In the genomic region with DNA sequence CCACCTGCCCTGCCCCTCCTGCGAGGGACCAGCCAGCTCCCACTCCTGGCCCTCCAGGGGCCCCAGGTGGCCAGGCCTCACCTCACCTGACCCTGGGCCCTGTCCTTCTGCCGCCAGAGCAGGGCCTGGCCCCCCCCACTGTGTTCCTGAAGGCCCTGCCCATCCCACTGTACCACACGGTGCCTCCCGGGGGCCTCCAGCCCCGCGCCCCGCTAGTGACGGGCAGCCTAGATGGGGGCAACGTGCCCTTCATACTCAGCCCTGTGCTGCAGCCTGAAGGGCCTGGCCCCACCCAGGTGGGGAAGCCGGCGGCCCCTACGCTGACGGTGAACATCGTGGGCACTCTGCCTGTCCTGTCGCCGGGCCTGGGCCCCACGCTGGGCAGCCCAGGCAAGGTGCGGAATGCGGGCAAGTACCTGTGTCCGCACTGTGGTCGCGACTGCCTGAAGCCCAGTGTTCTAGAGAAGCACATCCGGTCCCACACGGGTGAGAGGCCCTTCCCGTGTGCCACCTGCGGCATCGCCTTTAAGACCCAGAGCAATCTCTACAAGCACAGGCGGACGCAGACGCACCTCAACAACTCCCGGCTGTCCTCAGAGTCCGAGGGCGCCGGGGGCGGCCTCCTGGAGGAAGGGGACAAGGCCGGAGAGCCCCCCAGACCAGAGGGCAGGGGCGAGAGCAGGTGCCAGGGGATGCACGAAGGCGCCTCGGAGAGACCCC, we compare ENCODE assay signal across 15 cellular contexts. TPM values are rescaled to one million over a fixed set of nuclear protein-coding genes. Genes with fewer than 3 reads are reported as not detected.
DNase-seq lines count a peak whose midpoint lies in the region; ATAC-seq and TF ChIP-seq lines count a peak whose summit lies in the region.
"Had no signal": no experiment of that assay in that cellular context is flagged by ENCODE, and none has a peak within 500 bp of the region (broad histone marks: within the 10 kb centered on the region; RNA-seq: fewer than 3 reads in every experiment).

No MANE protein-coding gene starts in this region.

- ATAC-seq in Right ventricle myocardium superior (ENCODE audit: poor library complexity) (no peak), GM19023 (IDR thresholded peaks at IDR 0.05; ENCODE audit: unreplicated experiment) (no peak), HG03175 (IDR thresholded peaks at IDR 0.05; ENCODE audit: unreplicated experiment) (no peak)
- ATAC-seq in naive thymus-derived CD4-positive, alpha-beta T cell: peak; percentile 14

- no peaks in the 10 kb centered on the region for H3K9me3 ChIP-seq in right atrium auricular region
- H3K9me3 ChIP-seq in naive thymus-derived CD4-positive, alpha-beta T cell (ENCODE audit: control insufficient read depth in 2 of 3, low read length in 3 of 3): no peaks in the 10 kb centered on the region
- H3K9me3 ChIP-seq: BLaER1 had no signal

- H3K36me3 ChIP-seq in right atrium auricular region: no peaks in the 10 kb centered on the region
- peaks cover 0 to 24% (median 4%) of the 10 kb centered on the region in 3 experiments for H3K36me3 ChIP-seq in naive thymus-derived CD4-positive, alpha-beta T cell (ENCODE audit: control insufficient read depth in 2 of 3, insufficient read depth in 3 of 3, low read length in 3 of 3)
- H3K36me3 ChIP-seq: BLaER1 had no signal

- no peak overlapping the region for H3K4me3 ChIP-seq in right atrium auricular region
- H3K4me3 ChIP-seq in naive thymus-derived CD4-positive, alpha-beta T cell (ENCODE audit: low read length): no peak overlapping the region
- H3K4me3 ChIP-seq: BLaER1 had no signal

- H3K36me3 Mint-ChIP-seq in naive thymus-derived CD4-positive, alpha-beta T cell: peaks cover 0 to 26% (median 0%) of the 10 kb centered on the region in 5 donors
- H3K36me3 Mint-ChIP-seq in type B pancreatic cell: no peaks in the 10 kb centered on the region

- POLR2A ChIA-PET in naive thymus-derived CD4-positive, alpha-beta T cell (lab: Charles Lee): no interaction called here

- H3K4me1 ChIP-seq in right atrium auricular region: no peaks in the 10 kb centered on the region
- H3K4me1 ChIP-seq in naive thymus-derived CD4-positive, alpha-beta T cell (ENCODE audit: control insufficient read depth in 2 of 2, insufficient read depth in 2 of 2, low read length in 2 of 2): peaks cover 0 to 8% of the 10 kb centered on the region in 2 donors

- CTCF ChIA-PET in naive thymus-derived CD4-positive, alpha-beta T cell (lab: Charles Lee): no interaction called here

- DNase-seq in right atrium auricular region (ENCODE audit: low spot score): peak; percentile 13
- no peak for DNase-seq in Right ventricle myocardium superior
- no peak for DNase-seq in naive thymus-derived CD4-positive, alpha-beta T cell
- peak; percentile 54 for DNase-seq in type B pancreatic cell (ENCODE audit: extremely low spot score, unreplicated experiment)
- no peak for DNase-seq in NCI-H1417 treated with DMSO at 0.1 percent for 48 hours (lab: John Stamatoyannopoulos, UW)
- DNase-seq: 8988T, AML-193, DMS53, GOT3, H9, IMR-90 had no signal

- H3K27ac ChIP-seq in right atrium auricular region: no peak overlapping the region
- H3K27ac ChIP-seq in naive thymus-derived CD4-positive, alpha-beta T cell (ENCODE audit: low read depth, low read length): no peak overlapping the region
- H3K27ac ChIP-seq: BLaER1 had no signal

- intact Hi-C loops in Right ventricle myocardium superior (cut with DNase I): no loop called here
- intact Hi-C loops in naive thymus-derived CD4-positive, alpha-beta T cell (cut with micrococcal nuclease): no loop called here

- H3K9me3 Mint-ChIP-seq in naive thymus-derived CD4-positive, alpha-beta T cell: no peaks in the 10 kb centered on the region
- H3K9me3 Mint-ChIP-seq in type B pancreatic cell: peaks cover 4% of the 10 kb centered on the region
- H3K9me3 Mint-ChIP-seq: H9 had no signal

- no peak for TF ChIP-seq CTCF in right atrium auricular region (IDR thresholded peaks at IDR 0.05)
- no peak for TF ChIP-seq CTCF in type B pancreatic cell (conservative IDR thresholded peaks at IDR 0.05)

- no peaks in the 10 kb centered on the region for H3K27me3 ChIP-seq in right atrium auricular region
- no peaks in the 10 kb centered on the region for H3K27me3 ChIP-seq in naive thymus-derived CD4-positive, alpha-beta T cell (ENCODE audit: control insufficient read depth in 2 of 2, insufficient read depth in 2 of 2, low read length in 2 of 2)

- no peaks in the 10 kb centered on the region for H3K27me3 Mint-ChIP-seq in naive thymus-derived CD4-positive, alpha-beta T cell
- H3K27me3 Mint-ChIP-seq in type B pancreatic cell: no peaks in the 10 kb centered on the region

- peak overlapping the region in 1 of 9 donors; percentile 60 for H3K27ac Mint-ChIP-seq in naive thymus-derived CD4-positive, alpha-beta T cell
- no peak overlapping the region for H3K27ac Mint-ChIP-seq in type B pancreatic cell
- H3K27ac Mint-ChIP-seq: H9 had no signal

- peaks cover 0 to 22% (median 16%) of the 10 kb centered on the region in 7 donors for H3K4me1 Mint-ChIP-seq in naive thymus-derived CD4-positive, alpha-beta T cell
- H3K4me1 Mint-ChIP-seq in type B pancreatic cell (ENCODE audit: unreplicated experiment): peaks cover 4% of the 10 kb centered on the region
- H3K4me1 Mint-ChIP-seq: H9 had no signal

- H3K4me3 Mint-ChIP-seq in naive thymus-derived CD4-positive, alpha-beta T cell: no peak overlapping the region
- H3K4me3 Mint-ChIP-seq in type B pancreatic cell: no peak overlapping the region
- H3K4me3 Mint-ChIP-seq: H9 had no signal

RNA-seq across cellular contexts. Expression of gene ZNF831, which starts 27.6 kb away (rescaled TPM):
- total RNA-seq in right atrium auricular region: under 1 TPM; 0.19 to 0.47 TPM
- total RNA-seq in Right ventricle myocardium superior: 0.08 TPM
- total RNA-seq in naive thymus-derived CD4-positive, alpha-beta T cell: 10 to 100 TPM in 4 of 5 experiments, 1 to 10 TPM in 1; 8.5 to 37.8 (median 35.5) TPM
- polyA plus RNA-seq in naive thymus-derived CD4-positive, alpha-beta T cell: 1 to 10 TPM; 5.6 to 7.8 TPM
- total RNA-seq in type B pancreatic cell (ENCODE audit: low replicate concordance): not detected in 2 replicates
- total RNA-seq: Daoy, H9, IMR-90 had no signal
- polyA plus RNA-seq: IMR-90 had no signal

Comparison
In these comparisons a context has a peak if more than half of its experiments do, and no peak if none do; other contexts are left out.
1. DNase-seq: peak in right atrium auricular region (single experiment) and type B pancreatic cell (single experiment); none in Right ventricle myocardium superior (single experiment), naive thymus-derived CD4-positive, alpha-beta T cell (0 of 9) and NCI-H1417 treated with DMSO at 0.1 percent for 48 hours (single experiment).